ENCODE assay signal across 8 cellular contexts in the genomic region with DNA sequence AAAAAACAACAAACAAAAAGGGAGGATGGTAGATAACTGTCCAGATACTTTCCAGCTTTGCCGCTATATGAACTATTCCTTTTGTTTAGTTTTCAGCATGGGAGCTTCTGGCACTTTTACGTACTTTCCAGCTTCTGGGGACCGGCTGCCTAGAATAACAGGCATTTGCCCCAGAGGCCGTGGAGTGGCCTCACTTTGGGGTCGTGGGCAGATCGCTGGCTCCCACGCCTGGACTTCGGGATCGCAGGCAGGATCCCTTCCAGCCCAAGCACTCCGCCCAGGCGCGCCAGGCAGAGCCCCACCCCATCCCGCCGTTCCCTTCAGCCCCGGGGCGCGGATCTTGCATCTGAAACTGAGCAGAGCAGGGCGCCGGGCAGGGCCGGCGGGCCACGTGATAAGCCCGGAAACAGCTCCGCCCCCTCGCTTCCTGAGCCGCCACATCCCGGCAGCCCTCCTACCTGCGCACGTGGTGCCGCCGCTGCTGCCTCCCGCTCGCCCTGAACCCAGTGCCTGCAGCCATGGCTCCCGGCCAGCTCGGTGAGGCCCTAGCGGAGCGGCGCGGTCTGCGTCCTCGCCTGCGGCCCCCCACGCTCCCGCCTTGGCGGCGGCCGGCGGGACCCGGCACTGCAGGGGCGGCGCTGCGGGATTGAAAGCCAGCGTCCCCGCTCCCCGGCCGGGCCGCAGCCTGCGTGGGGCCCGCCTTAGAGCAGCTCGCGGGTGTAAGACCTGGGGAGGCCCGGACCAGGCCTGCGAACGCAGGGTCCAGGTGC. TPM values are rescaled to one million over a fixed set of nuclear protein-coding genes. Genes with fewer than 3 reads are reported as not detected.
DNase-seq lines count a peak whose midpoint lies in the region; ATAC-seq and FAIRE-seq lines count a peak whose summit lies in the region.

TSS of gene ATIC (plus strand) at position 435 of the 770 bp plus-strand sequence. CDS start at position 519, 84 bp downstream.

- H3K4me3 Mint-ChIP-seq in activated CD8-positive, alpha-beta memory T cell treated with anti-CD3 and anti-CD28 coated beads, Interleukin-2, amount 10 ng/mL, durations not matched to agents 7 days and 5 days: peak within 1 kb of the TSS; percentile 93

- no peaks in the 10 kb centered on the region for H3K4me1 ChIP-seq in endocrine pancreas (ENCODE audit: control insufficient read depth, insufficient read depth, low read length)
- peaks cover 6% of the 10 kb centered on the region for H3K4me1 ChIP-seq in mesendoderm (ENCODE audit: control insufficient read depth, low read depth, low read length)

- H3K4me3 ChIP-seq in endocrine pancreas (ENCODE audit: control insufficient read depth, insufficient read depth, low read length) (peak within 1 kb of the TSS; percentile 85), mesendoderm (ENCODE audit: low read length) (peak within 1 kb of the TSS; percentile 66)

- peaks cover 31% of the 10 kb centered on the region for H3K36me3 Mint-ChIP-seq in activated CD8-positive, alpha-beta memory T cell treated with anti-CD3 and anti-CD28 coated beads, Interleukin-2, amount 10 ng/mL, durations not matched to agents 7 days and 5 days

- peak; percentile 28 for FAIRE-seq in HTR-8/SVneo (lab: Jason Lieb, UNC)

- H2BK15ac ChIP-seq in mesendoderm (replicated peaks; ENCODE audit: low read depth): no peak within 1 kb of the TSS

- H3K36me3 ChIP-seq in endocrine pancreas (ENCODE audit: control insufficient read depth, insufficient read depth, low read length) (no peaks in the 10 kb centered on the region), mesendoderm (ENCODE audit: control insufficient read depth, insufficient read depth, low read length) (no peaks in the 10 kb centered on the region)

- H3K27ac Mint-ChIP-seq in activated CD8-positive, alpha-beta memory T cell treated with anti-CD3 and anti-CD28 coated beads, Interleukin-2, amount 10 ng/mL, durations not matched to agents 7 days and 5 days: peak within 1 kb of the TSS; percentile 95

- H2BK120ac ChIP-seq in mesendoderm (ENCODE audit: low read depth, low read length): peak within 1 kb of the TSS; percentile 54

- no peaks in the 10 kb centered on the region for H3K9me3 Mint-ChIP-seq in activated CD8-positive, alpha-beta memory T cell treated with anti-CD3 and anti-CD28 coated beads, Interleukin-2, amount 10 ng/mL, durations not matched to agents 7 days and 5 days (ENCODE audit: low read depth)

- CTCF ChIA-PET in activated CD8-positive, alpha-beta memory T cell treated with anti-CD3 and anti-CD28 coated beads, Interleukin-2, amount 10 ng/mL, durations not matched to agents 7 days and 5 days (lab: Charles Lee): interaction anchor here (0.5 to 1.5 kb wide), 6 partner anchors 9 to 721 kb away, joined by 3 to 5 read pairs (median 3); no protein-coding TSS in a partner anchor

- H3K23ac ChIP-seq in mesendoderm (ENCODE audit: low read length): no peak within 1 kb of the TSS

- H3K56ac ChIP-seq in mesendoderm (ENCODE audit: low read length): peak within 1 kb of the TSS; percentile 90

- H3K9ac ChIP-seq in endocrine pancreas (ENCODE audit: control insufficient read depth, insufficient read depth, low read length) (peak within 1 kb of the TSS; percentile 87), mesendoderm (ENCODE audit: low read length) (peak within 1 kb of the TSS; percentile 85)

- H3K18ac ChIP-seq in mesendoderm (ENCODE audit: low read length): peak within 1 kb of the TSS; percentile 97

- peaks cover 39% of the 10 kb centered on the region for H3K4me1 Mint-ChIP-seq in activated CD8-positive, alpha-beta memory T cell treated with anti-CD3 and anti-CD28 coated beads, Interleukin-2, amount 10 ng/mL, durations not matched to agents 7 days and 5 days

- H3K79me1 ChIP-seq in mesendoderm (ENCODE audit: low read length): peaks cover 4% of the 10 kb centered on the region

- peak within 1 kb of the TSS; percentile 12 for H4K5ac ChIP-seq in mesendoderm (ENCODE audit: low read length)

- peak within 1 kb of the TSS; percentile 39 for H2BK5ac ChIP-seq in mesendoderm (ENCODE audit: low read length)

- peak within 1 kb of the TSS; percentile 83 for H3K27ac ChIP-seq in mesendoderm (ENCODE audit: low read depth, low read length)

- ATAC-seq in GM21367 (IDR thresholded peaks at IDR 0.05; ENCODE audit: unreplicated experiment): peak; percentile 99
- peak; percentile 97 for ATAC-seq in activated CD8-positive, alpha-beta memory T cell treated with anti-CD3 and anti-CD28 coated beads, Interleukin-2, amount 10 ng/mL, durations not matched to agents 7 days and 5 days

- H3K27me3 Mint-ChIP-seq in activated CD8-positive, alpha-beta memory T cell treated with anti-CD3 and anti-CD28 coated beads, Interleukin-2, amount 10 ng/mL, durations not matched to agents 7 days and 5 days: peaks cover 3% of the 10 kb centered on the region

- no peaks in the 10 kb centered on the region for H3K9me3 ChIP-seq in endocrine pancreas (ENCODE audit: control insufficient read depth, low read length)

- H3K4me2 ChIP-seq in mesendoderm (ENCODE audit: low read length): peak within 1 kb of the TSS; percentile 73

- H4K8ac ChIP-seq in mesendoderm (ENCODE audit: low read depth, low read length): peak within 1 kb of the TSS; percentile 90

- peaks cover 22% of the 10 kb centered on the region for H3K79me2 ChIP-seq in mesendoderm (ENCODE audit: control insufficient read depth, insufficient read depth, low read length)

- H3K27me3 ChIP-seq in endocrine pancreas (ENCODE audit: control insufficient read depth, insufficient read depth, low read length) (no peaks in the 10 kb centered on the region), mesendoderm (ENCODE audit: insufficient read depth, low read length, poor library complexity) (no peaks in the 10 kb centered on the region)

- no CpG with 5 or more reads among the region's 64 CpGs for WGBS in mesendoderm (ENCODE audit: extremely low coverage, insufficient coverage, low lambda C conversion rate)

- H3K4ac ChIP-seq in mesendoderm (ENCODE audit: low read depth, low read length): peak within 1 kb of the TSS; percentile 83

- no peak within 1 kb of the TSS for H2AK5ac ChIP-seq in mesendoderm (ENCODE audit: low read length)

- DNase-seq in COLO829 (ENCODE audit: low spot score) (peak; percentile 83), HTR-8/SVneo (ENCODE audit: insufficient read length, low spot score) (peak; percentile 88), NOMO-1 treated with dmso at 0.1 percent for 144 hours (lab: John Stamatoyannopoulos, UW; ENCODE audit: unreplicated experiment) (peak; percentile 90), mesendoderm (peak; percentile 97)
- DNase-seq in activated CD8-positive, alpha-beta memory T cell treated with anti-CD3 and anti-CD28 coated beads, Interleukin-2, amount 10 ng/mL, durations not matched to agents 7 days and 5 days: peak; percentile 96
- DNase-seq in stimulated activated CD8-positive, alpha-beta memory T cell treated with anti-CD3 and anti-CD28 coated beads, Interleukin-15, amount 100 ng/mL, for 1 hour (ENCODE audit: low read depth): peak; percentile 75

RNA-seq across cellular contexts. Expression of gene ATIC, which starts in this region (rescaled TPM):
- total RNA-seq in activated CD8-positive, alpha-beta memory T cell treated with anti-CD3 and anti-CD28 coated beads, Interleukin-2, amount 10 ng/mL, durations not matched to agents 7 days and 5 days: 100 to 1,000 TPM; 166 to 224 TPM
- 652 TPM for polyA plus RNA-seq in mesendoderm (2013, experiment 1 of 2)
- polyA plus RNA-seq in mesendoderm (2013, experiment 2 of 2): 630 TPM

Comparison
In these comparisons a context has a peak if more than half of its experiments do, and no peak if none do; other contexts are left out.
1. Peak in every context shown above with its lines: DNase-seq, ATAC-seq, H3K4me3 ChIP-seq and H3K27ac ChIP-seq.